8 cellular contexts compared by ENCODE assay signal in genomic region chr10:23095966-23096813, GRCh38. TPM values are rescaled to one million over a fixed set of nuclear protein-coding genes. Genes with fewer than 3 reads are reported as not detected.
DNase-seq lines count a peak whose midpoint lies in the region; ATAC-seq and TF ChIP-seq lines count a peak whose summit lies in the region.

No MANE protein-coding gene starts in this region.

- peak; percentile 62 to 64 for DNase-seq in AML-193 (lab: John Stamatoyannopoulos, UW)
- DNase-seq in OCI-M1 (lab: John Stamatoyannopoulos, UW), result peak; percentile 63
- no peak for DNase-seq in Right ventricle myocardium inferior (ENCODE audit: missing footprints)
- DNase-seq in omental fat pad (ENCODE audit: low spot score), result peak; percentile 28
- no peak for DNase-seq in NK-92 (lab: John Stamatoyannopoulos, UW; ENCODE audit: unreplicated experiment)

- peaks cover 4% of the 10 kb centered on the region for H3K36me3 Mint-ChIP-seq in activated naive CD4-positive, alpha-beta T cell treated with anti-CD3 and anti-CD28 coated beads, Interleukin-2, amount 50 U/mL, for 24 hours

- H3K27ac Mint-ChIP-seq in activated naive CD4-positive, alpha-beta T cell treated with anti-CD3 and anti-CD28 coated beads, Interleukin-2, amount 50 U/mL, for 24 hours, result peak overlapping the region; percentile 97

- intact Hi-C loops in Right ventricle myocardium inferior (cut with DNase I), result no loop called here

- no peak for TF ChIP-seq CTCF in omental fat pad (IDR thresholded peaks at IDR 0.05)

- peaks cover 52% of the 10 kb centered on the region for H3K4me1 Mint-ChIP-seq in activated naive CD4-positive, alpha-beta T cell treated with anti-CD3 and anti-CD28 coated beads, Interleukin-2, amount 50 U/mL, for 24 hours

- ATAC-seq in GM18519 (IDR thresholded peaks at IDR 0.05; ENCODE audit: low FRiP score, unreplicated experiment) (peak; percentile 30), HG02970 (IDR thresholded peaks at IDR 0.05; ENCODE audit: low FRiP score, unreplicated experiment) (peak; percentile 46), Right ventricle myocardium inferior (peak; percentile 53), omental fat pad (ENCODE audit: low FRiP score) (peak; percentile 32)

- peaks cover under 1% of the 10 kb centered on the region for H3K9me3 Mint-ChIP-seq in activated naive CD4-positive, alpha-beta T cell treated with anti-CD3 and anti-CD28 coated beads, Interleukin-2, amount 50 U/mL, for 24 hours

- H3K4me3 Mint-ChIP-seq in activated naive CD4-positive, alpha-beta T cell treated with anti-CD3 and anti-CD28 coated beads, Interleukin-2, amount 50 U/mL, for 24 hours, result peak overlapping the region; percentile 92

- no peaks in the 10 kb centered on the region for H3K27me3 Mint-ChIP-seq in activated naive CD4-positive, alpha-beta T cell treated with anti-CD3 and anti-CD28 coated beads, Interleukin-2, amount 50 U/mL, for 24 hours

RNA-seq across cellular contexts. Expression of gene MSRB2, which starts 0.8 kb away (rescaled TPM):
- total RNA-seq in Right ventricle myocardium inferior, result 171 TPM
- 10 to 100 TPM; 16.5 to 31.4 (median 24.6) TPM for total RNA-seq in omental fat pad

Comparison
In these comparisons a context has a peak if more than half of its experiments do, and no peak if none do; other contexts are left out.
1. DNase-seq: peak in AML-193 (2 of 2), OCI-M1 (single experiment) and omental fat pad (single experiment); none in Right ventricle myocardium inferior (single experiment) and NK-92 (single experiment).
2. Peak in every context shown above with its lines, with median percentiles within 50 percentile points of each other: ATAC-seq.